ENCODE assay signal across 8 cellular contexts in the genomic region with DNA sequence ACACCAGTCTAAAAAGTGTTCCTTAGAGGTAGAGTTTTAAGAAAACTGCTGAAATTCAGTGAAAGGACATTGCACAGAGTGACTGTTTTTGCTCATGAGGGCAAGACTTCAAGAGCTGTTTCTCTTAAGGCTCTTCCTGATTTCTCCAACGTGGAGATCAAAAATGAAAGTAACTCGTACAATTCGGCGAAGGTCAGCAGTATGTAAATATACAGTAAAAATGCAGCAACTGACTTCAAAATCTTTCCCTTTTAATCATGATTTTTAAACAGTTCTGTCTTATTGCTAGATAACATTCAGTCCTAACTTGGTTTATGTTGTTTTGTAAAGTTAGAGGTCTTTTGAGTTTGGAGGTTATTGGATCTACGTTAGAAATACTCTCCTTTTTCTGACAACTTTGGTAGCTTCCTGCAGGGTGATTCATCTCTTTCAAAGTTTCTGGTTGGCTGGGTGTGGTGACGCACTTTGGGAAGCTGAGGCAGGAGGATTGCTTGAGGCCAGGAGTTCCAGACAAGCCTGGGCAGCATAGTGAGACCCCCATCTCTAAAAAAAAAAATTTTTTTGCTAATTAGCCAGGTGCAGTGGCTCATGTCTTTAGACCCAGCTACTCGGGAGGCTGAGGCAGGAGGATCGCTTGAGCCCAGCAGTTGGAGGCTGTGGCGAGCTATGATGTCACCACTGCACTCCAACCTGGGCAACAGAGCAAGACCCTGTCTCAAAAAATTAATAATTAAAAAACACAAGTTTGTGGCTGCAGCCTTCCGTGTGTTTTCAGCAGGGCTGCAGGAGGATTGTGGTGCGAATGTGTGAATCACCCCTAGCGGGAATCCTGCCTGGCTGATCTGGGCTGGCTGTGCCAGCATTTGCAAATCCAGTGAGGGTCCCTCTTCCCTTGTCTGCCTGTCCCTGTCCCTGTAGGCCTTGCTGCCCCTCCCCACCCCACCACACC. TPM values are rescaled to one million over a fixed set of nuclear protein-coding genes. Genes with fewer than 3 reads are reported as not detected.
DNase-seq lines count a peak whose midpoint lies in the region; ATAC-seq and TF ChIP-seq lines count a peak whose summit lies in the region.

No MANE protein-coding gene starts in this region.

- peaks cover 12 to 65% (median 48%) of the 10 kb centered on the region in 12 donors for H3K4me1 ChIP-seq in heart left ventricle

- no peak for TF ChIP-seq POLR2A in heart left ventricle (IDR thresholded peaks at IDR 0.05)

- peak overlapping the region; percentile 95 for H3K27ac Mint-ChIP-seq in dendritic cell treated with granulocyte-macrophage colony-stimulating factor and Interleukin-4, amounts not matched to agents 40 ng/mL and 50 ng/mL, for 4 days

- H3K27me3 ChIP-seq in heart left ventricle: no peaks in the 10 kb centered on the region

- peak overlapping the region in 9 of 12 donors; percentile 29 to 53 (median 38) for H3K4me3 ChIP-seq in heart left ventricle

- 55 to 61% (median 58%) methylated on average over 12 of the region's 12 CpGs for WGBS in heart left ventricle, 4 donors

- no peaks in the 10 kb centered on the region for H3K9me3 ChIP-seq in heart left ventricle

- in situ Hi-C loops in SK-MEL-5 (cut with HindIII; ENCODE audit: low pct_unique_long_range_greater_than_20kb, low sequenced_read_pairs): no loop called here

- no peaks in the 10 kb centered on the region for H3K27me3 Mint-ChIP-seq in dendritic cell treated with granulocyte-macrophage colony-stimulating factor and Interleukin-4, amounts not matched to agents 40 ng/mL and 50 ng/mL, for 4 days

- peak overlapping the region; percentile 67 to 95 (median 91) for H3K27ac ChIP-seq in heart left ventricle

- H3K4me3 Mint-ChIP-seq in dendritic cell treated with granulocyte-macrophage colony-stimulating factor and Interleukin-4, amounts not matched to agents 40 ng/mL and 50 ng/mL, for 4 days: peak overlapping the region; percentile 75

- DNase-seq in heart left ventricle (peak in 1 of 5 donors; percentile 43), Right ventricle myocardium superior (no peak), SK-MEL-5 (ENCODE audit: low read depth, low spot score) (peak; percentile 42), myocyte (ENCODE audit: low read depth) (peak; percentile 9), NCI-H146 treated with DMSO at 0.1 percent for 48 hours (lab: John Stamatoyannopoulos, UW; ENCODE audit: unreplicated experiment) (no peak), cortex of kidney (lab: John Stamatoyannopoulos, UW) (no peak)

- H3K36me3 ChIP-seq in heart left ventricle: peaks cover 0 to 46% (median 23%) of the 10 kb centered on the region in 9 donors

- intact Hi-C loops in heart left ventricle (cut with DNase I) (loop anchor here in 7 of 10 donors (1.0 to 5.0 kb wide), 9 partner anchors 21 to 119 kb away; a partner anchor contains a TSS), Right ventricle myocardium superior (cut with DNase I) (no loop called here)
- intact Hi-C loops in dendritic cell treated with granulocyte-macrophage colony-stimulating factor and Interleukin-4, amounts not matched to agents 40 ng/mL and 50 ng/mL, for 4 days (cut with micrococcal nuclease): loop anchor here (2.0 to 5.0 kb wide), 4 partner anchors 19 to 104 kb away; a partner anchor contains a TSS

- H3K4me1 Mint-ChIP-seq in dendritic cell treated with granulocyte-macrophage colony-stimulating factor and Interleukin-4, amounts not matched to agents 40 ng/mL and 50 ng/mL, for 4 days (ENCODE audit: low read depth): peaks cover 58% of the 10 kb centered on the region

- peaks cover 77% of the 10 kb centered on the region for H3K36me3 Mint-ChIP-seq in dendritic cell treated with granulocyte-macrophage colony-stimulating factor and Interleukin-4, amounts not matched to agents 40 ng/mL and 50 ng/mL, for 4 days (ENCODE audit: low read depth)

- ATAC-seq in heart left ventricle (no peak), Right ventricle myocardium superior (ENCODE audit: poor library complexity) (no peak), HG03442 (IDR thresholded peaks at IDR 0.05; ENCODE audit: unreplicated experiment) (no peak)

- TF ChIP-seq CTCF in heart left ventricle (IDR thresholded peaks at IDR 0.05): no peak

- H3K9me3 Mint-ChIP-seq in dendritic cell treated with granulocyte-macrophage colony-stimulating factor and Interleukin-4, amounts not matched to agents 40 ng/mL and 50 ng/mL, for 4 days: no peaks in the 10 kb centered on the region

RNA-seq across cellular contexts. Expression of a gene that starts 29.2 kb away (rescaled TPM):
- total RNA-seq in heart left ventricle: 10 to 100 TPM in 7 of 9 donors, 1 to 10 TPM in 2; 8.4 to 31.9 (median 12.0) TPM
- polyA plus RNA-seq in heart left ventricle: 10 to 100 TPM; 14.9 to 17.3 TPM
- 12.7 TPM for total RNA-seq in Right ventricle myocardium superior
- 80.4 and 85.1 TPM in 2 replicates for total RNA-seq in SK-MEL-5 (2014; rRNA removed; shearing (Covaris generic))
- 92.0 and 110 TPM in 2 replicates for polyA plus RNA-seq in SK-MEL-5 (2015; cell fraction: cytosol; rRNA removed)
- 463 and 572 TPM in 2 replicates for polyA plus RNA-seq in SK-MEL-5 (2015; cell fraction: nucleus; rRNA removed)
- total RNA-seq in myocyte: 37.2 and 41.8 TPM in 2 replicates
- polyA plus RNA-seq in myocyte (2012): 39.5 TPM

Comparison
In these comparisons a context has a peak if more than half of its experiments do, and no peak if none do; other contexts are left out.
1. DNase-seq: peak in SK-MEL-5 (single experiment) and myocyte (single experiment); none in Right ventricle myocardium superior (single experiment), NCI-H146 treated with DMSO at 0.1 percent for 48 hours (single experiment) and cortex of kidney (single experiment).